Comparison of ENCODE assay signal across 9 cellular contexts in genomic region chr17:69390735-69391501, GRCh38.
"Had no signal": no experiment of that assay in that cellular context is flagged by ENCODE, and none has a peak within 500 bp of the region (broad histone marks: within the 10 kb centered on the region; RNA-seq: fewer than 3 reads in every experiment).

No MANE protein-coding gene starts in this region.

- H3K9me3 ChIP-seq: adrenal gland, testis had no signal

- H3K27ac ChIP-seq: adrenal gland, testis had no signal

- ATAC-seq: left cardiac atrium; stimulated activated naive CD8-positive, alpha-beta T cell treated with anti-CD3 and anti-CD28 coated beads, Interleukin-15, Interleukin-2, amounts not matched to agents 100 U/mL and 50 U/mL, for 24 hours had no signal

- H3K27me3 ChIP-seq: testis had no signal

- DNase-seq: activated CD4-positive, alpha-beta T cell treated with anti-CD3 and anti-CD28 coated beads, Interleukin-2, amount 50 U/mL, for 1 hour; activated CD4-positive, CD25-positive, alpha-beta regulatory T cell; activated naive CD4-positive, alpha-beta T cell treated with anti-CD3 and anti-CD28 coated beads, Interleukin-2, amount 50 U/mL, for 16 hours; adrenal gland; left cardiac atrium; stimulated activated CD4-positive, alpha-beta T cell treated with anti-CD3 and anti-CD28 coated beads, Interleukin-4, amount 100 ng/mL, for 1 hour; stimulated activated CD8-positive, alpha-beta memory T cell treated with anti-CD3 and anti-CD28 coated beads, Interleukin-4, amount 100 ng/mL, for 48 hours; stimulated activated naive CD8-positive, alpha-beta T cell treated with anti-CD3 and anti-CD28 coated beads, Interleukin-15, Interleukin-2, amounts not matched to agents 100 U/mL and 50 U/mL, for 24 hours; testis had no signal

- H3K4me3 ChIP-seq: adrenal gland, testis had no signal

- H3K4me1 ChIP-seq: adrenal gland, testis had no signal

- H3K36me3 ChIP-seq: adrenal gland had no signal
